In genomic region chr17:2416010-2416734, GRCh38 we compare ENCODE assay signal across 8 cellular contexts. TPM values are rescaled to one million over a fixed set of nuclear protein-coding genes. Genes with fewer than 3 reads are reported as not detected.
DNase-seq lines count a peak whose midpoint lies in the region; ATAC-seq, FAIRE-seq and TF ChIP-seq lines count a peak whose summit lies in the region.

No MANE protein-coding gene starts in this region.

- H3K27me3 ChIP-seq in cardiac muscle cell, result no peaks in the 10 kb centered on the region
- no peaks in the 10 kb centered on the region for H3K27me3 ChIP-seq in psoas muscle (ENCODE audit: insufficient read depth in 3 of 3, low read length in 2 of 3)
- no peaks in the 10 kb centered on the region for H3K27me3 ChIP-seq in uterus

- H3K27ac Mint-ChIP-seq in activated naive CD8-positive, alpha-beta T cell treated with anti-CD3 and anti-CD28 coated beads, Interleukin-2, amount 50 U/mL, for 24 hours, result no peak overlapping the region

- H3K9me3 ChIP-seq in cardiac muscle cell (ENCODE audit: low read depth) (no peaks in the 10 kb centered on the region), psoas muscle (no peaks in the 10 kb centered on the region), uterus (no peaks in the 10 kb centered on the region)

- intact Hi-C loops in psoas muscle (cut with DNase I) (loop anchor here (1.0 to 10.0 kb wide), 4 partner anchors 33 to 291 kb away; no protein-coding TSS in a partner anchor), uterus (cut with DNase I; ENCODE audit: low total_unique reads) (no loop called here)

- H3K27me3 Mint-ChIP-seq in activated naive CD8-positive, alpha-beta T cell treated with anti-CD3 and anti-CD28 coated beads, Interleukin-2, amount 50 U/mL, for 24 hours, result no peaks in the 10 kb centered on the region

- TF ChIP-seq CTCF in cardiac muscle cell (IDR thresholded peaks at IDR 0.05; ENCODE audit: low read depth, low read length), result peak; percentile 93
- peak; percentile 98 for TF ChIP-seq CTCF in psoas muscle (IDR thresholded peaks at IDR 0.05)
- TF ChIP-seq CTCF in uterus (IDR thresholded peaks at IDR 0.05), result peak; percentile 97 to 98 (median 98)

- peak; percentile 53 for ATAC-seq in activated naive CD8-positive, alpha-beta T cell treated with anti-CD3 and anti-CD28 coated beads, Interleukin-2, amount 50 U/mL, for 24 hours
- ATAC-seq in psoas muscle (peak; percentile 75 to 85 (median 77)), HG03439 (IDR thresholded peaks at IDR 0.05; ENCODE audit: unreplicated experiment) (no peak)

- H3K9me3 Mint-ChIP-seq in activated naive CD8-positive, alpha-beta T cell treated with anti-CD3 and anti-CD28 coated beads, Interleukin-2, amount 50 U/mL, for 24 hours, result no peaks in the 10 kb centered on the region

- H3K4me3 ChIP-seq in cardiac muscle cell, result no peak overlapping the region
- no peak overlapping the region for H3K4me3 ChIP-seq in psoas muscle
- H3K4me3 ChIP-seq in uterus, result no peak overlapping the region

- TF ChIP-seq POLR2A in uterus (IDR thresholded peaks at IDR 0.05), result no peak

- H3K4me1 ChIP-seq in cardiac muscle cell (ENCODE audit: low read depth) (peaks cover 6% of the 10 kb centered on the region), psoas muscle (peaks cover 33% of the 10 kb centered on the region), uterus (no peaks in the 10 kb centered on the region)

- H3K36me3 ChIP-seq in cardiac muscle cell (peaks cover 10% of the 10 kb centered on the region), psoas muscle (ENCODE audit: insufficient read depth in 1 of 2, low read depth in 1 of 2) (peaks cover 0 to 30% of the 10 kb centered on the region in 2 donors), uterus (no peaks in the 10 kb centered on the region)

- peak; percentile 71 for DNase-seq in MV-4-11 (lab: John Stamatoyannopoulos, UW)
- peak; percentile 79 for DNase-seq in T follicular helper cell (ENCODE audit: low read depth)
- DNase-seq in activated naive CD8-positive, alpha-beta T cell treated with anti-CD3 and anti-CD28 coated beads, Interleukin-2, amount 50 U/mL, for 24 hours, result peak; percentile 90
- DNase-seq in cardiac muscle cell (ENCODE audit: low read depth in 1 of 2, low spot score in 1 of 2), result peak; percentile 88 to 93
- DNase-seq in psoas muscle, result peak; percentile 90 to 93
- peak; percentile 94 to 95 for DNase-seq in uterus

- H3K4me3 Mint-ChIP-seq in activated naive CD8-positive, alpha-beta T cell treated with anti-CD3 and anti-CD28 coated beads, Interleukin-2, amount 50 U/mL, for 24 hours, result no peak overlapping the region

- H3K27ac ChIP-seq in cardiac muscle cell, result peak overlapping the region; percentile 71
- peak overlapping the region; percentile 80 for H3K27ac ChIP-seq in psoas muscle
- peak overlapping the region; percentile 57 to 61 for H3K27ac ChIP-seq in uterus

- WGBS in psoas muscle, 3 donors, result 27 to 34% (median 28%) methylated on average over 19 of the region's 19 CpGs

- FAIRE-seq in G401.6 (lab: Jason Lieb, UNC), result peak; percentile 98

- no peaks in the 10 kb centered on the region for H3K4me1 Mint-ChIP-seq in activated naive CD8-positive, alpha-beta T cell treated with anti-CD3 and anti-CD28 coated beads, Interleukin-2, amount 50 U/mL, for 24 hours

- peaks cover 10% of the 10 kb centered on the region for H3K36me3 Mint-ChIP-seq in activated naive CD8-positive, alpha-beta T cell treated with anti-CD3 and anti-CD28 coated beads, Interleukin-2, amount 50 U/mL, for 24 hours (ENCODE audit: low read depth)

RNA-seq across cellular contexts. Expression of gene MNT, which starts 15.3 kb away (rescaled TPM):
- total RNA-seq in cardiac muscle cell, result 15.8 and 17.4 TPM in 2 replicates
- polyA plus RNA-seq in cardiac muscle cell, result 7.1 and 7.3 TPM in 2 replicates
- total RNA-seq in psoas muscle, result 10 to 100 TPM in 1 of 4 donors, 1 to 10 TPM in 3; 6.6 to 11.7 (median 8.0) TPM
- polyA plus RNA-seq in psoas muscle, result 1 to 10 TPM; 2.5 to 9.2 (median 4.3) TPM
- 10 to 100 TPM in 1 of 4 donors, 1 to 10 TPM in 3; 1.8 to 32.6 (median 7.8) TPM for total RNA-seq in uterus
